13 cellular contexts compared by ENCODE assay signal in genomic region chr17:6557040-6557438, GRCh38. TPM values are rescaled to one million over a fixed set of nuclear protein-coding genes. Genes with fewer than 3 reads are reported as not detected.
DNase-seq lines count a peak whose midpoint lies in the region; FAIRE-seq and TF ChIP-seq lines count a peak whose summit lies in the region.
"Had no signal": no experiment of that assay in that cellular context is flagged by ENCODE, and none has a peak within 500 bp of the region (broad histone marks: within the 10 kb centered on the region; RNA-seq: fewer than 3 reads in every experiment).

No MANE protein-coding gene starts in this region.

- H3K4me3 Mint-ChIP-seq in HFFc6 = peak overlapping the region; percentile 68
- peak overlapping the region; percentile 62 to 83 (median 78) for H3K4me3 Mint-ChIP-seq in brain
- peak overlapping the region in 4 of 5 donors; percentile 1 to 30 (median 24) for H3K4me3 Mint-ChIP-seq in immature natural killer cell
- H3K4me3 Mint-ChIP-seq: activated CD8-positive, alpha-beta T cell treated with anti-CD3 and anti-CD28 coated beads for 36 hours had no signal

- no peak for TF ChIP-seq CTCF in HFFc6 (IDR thresholded peaks at IDR 0.05)
- TF ChIP-seq CTCF in brain (conservative IDR thresholded peaks at IDR 0.05) = no peak
- TF ChIP-seq CTCF in spleen (IDR thresholded peaks at IDR 0.05 in 8 of 11, conservative IDR thresholded peaks at IDR 0.05 in 3 of 11) = no peak

- DNase-seq in HFFc6 = no peak
- no peak for DNase-seq in immature natural killer cell
- DNase-seq in spleen = peak; percentile 54
- no peak for DNase-seq in NCI-H2107 treated with DMSO at 0.1 percent for 48 hours (lab: John Stamatoyannopoulos, UW; ENCODE audit: unreplicated experiment)
- no peak for DNase-seq in central memory CD4-positive, alpha-beta T cell
- DNase-seq in GM12891 (ENCODE audit: insufficient read length, low spot score) = no peak
- DNase-seq: activated CD8-positive, alpha-beta T cell treated with anti-CD3 and anti-CD28 coated beads for 36 hours; amniotic stem cell; DND-41; MG63; stimulated activated CD4-positive, alpha-beta T cell treated with anti-CD3 and anti-CD28 coated beads, Interleukin-2, amount 100 ng/mL, for 24 hours had no signal

- no peaks in the 10 kb centered on the region for H3K9me3 ChIP-seq in spleen
- H3K9me3 ChIP-seq: MG63 had no signal

- peaks cover 0 to 75% (median 46%) of the 10 kb centered on the region in 6 donors for H3K4me1 ChIP-seq in spleen

- H3K27me3 ChIP-seq in spleen (replicated peaks in 1 of 7) = peaks cover 0 to 52% (median 18%) of the 10 kb centered on the region in 7 donors
- H3K27me3 ChIP-seq: MG63 had no signal

- H3K27ac Mint-ChIP-seq in HFFc6 = no peak overlapping the region
- H3K27ac Mint-ChIP-seq in brain = peak overlapping the region in 2 of 5 experiments; percentile 49 to 74
- H3K27ac Mint-ChIP-seq in immature natural killer cell = no peak overlapping the region
- H3K27ac Mint-ChIP-seq: activated CD8-positive, alpha-beta T cell treated with anti-CD3 and anti-CD28 coated beads for 36 hours had no signal

- peaks cover 41% of the 10 kb centered on the region for H3K27me3 Mint-ChIP-seq in HFFc6 (ENCODE audit: insufficient read depth)
- peaks cover 45% of the 10 kb centered on the region for H3K27me3 Mint-ChIP-seq in brain
- peaks cover 12% of the 10 kb centered on the region in 3 donors for H3K27me3 Mint-ChIP-seq in immature natural killer cell (ENCODE audit: low read depth in 3 of 3)

- intact Hi-C loops in spleen (cut with DNase I; ENCODE audit: low total_unique reads) = loop anchor here (5.0 kb wide), 1 partner anchor 85 kb away; no protein-coding TSS in a partner anchor

- no peaks in the 10 kb centered on the region for H3K36me3 Mint-ChIP-seq in HFFc6 (ENCODE audit: low read depth)
- H3K36me3 Mint-ChIP-seq in brain = no peaks in the 10 kb centered on the region
- H3K36me3 Mint-ChIP-seq in immature natural killer cell = no peaks in the 10 kb centered on the region

- no peaks in the 10 kb centered on the region for H3K36me3 ChIP-seq in spleen
- H3K36me3 ChIP-seq: MG63 had no signal

- no peak for TF ChIP-seq POLR2A in spleen (IDR thresholded peaks at IDR 0.05)
- TF ChIP-seq POLR2A in GM12891 (IDR thresholded peaks at IDR 0.05; ENCODE audit: low read depth, low read length) = no peak

- H3K27ac ChIP-seq in spleen = peak overlapping the region; percentile 72 to 89 (median 84)

- H3K4me1 Mint-ChIP-seq in HFFc6 (ENCODE audit: low read depth) (peaks cover 9% of the 10 kb centered on the region), brain (peaks cover 40% of the 10 kb centered on the region), immature natural killer cell (peaks cover 7 to 8% of the 10 kb centered on the region in 2 donors)

- WGBS in spleen, 5 donors = 44 to 53% (median 49%) methylated on average over 9 of the region's 9 CpGs

- no peak for FAIRE-seq in GM12891 (lab: Jason Lieb, UNC)
- FAIRE-seq: GM18507 had no signal

- H3K9me3 Mint-ChIP-seq in HFFc6 (no peaks in the 10 kb centered on the region), brain (no peaks in the 10 kb centered on the region), immature natural killer cell (no peaks in the 10 kb centered on the region)
- H3K9me3 Mint-ChIP-seq: activated CD8-positive, alpha-beta T cell treated with anti-CD3 and anti-CD28 coated beads for 36 hours had no signal

- H3K4me3 ChIP-seq in spleen = peak overlapping the region in 7 of 8 donors; percentile 20 to 82 (median 33)
- H3K4me3 ChIP-seq: MG63 had no signal

TF ChIP-seq in GM12891, 5 proteins besides CTCF, POLR2A, EP300 and RAD21:
- no peak for TF ChIP-seq TAF1 (IDR thresholded peaks at IDR 0.05; ENCODE audit: low read depth, low read length)

RNA-seq across cellular contexts. Expression of gene PITPNM3, which starts 0.7 kb away (rescaled TPM):
- total RNA-seq in HFFc6 (2021; fragmentation: NEBNext Ultra II Directional; extraction: Animal tissue kit (Norgen Biotek cat#: 25700)) = 1 to 10 TPM in 4 of 6 experiments, under 1 TPM in 2; 0.94 to 1.1 (median 1.0) TPM
- 6.5 TPM for polyA plus RNA-seq in brain (ENCODE audit: insufficient read depth, low read depth, low replicate concordance)
- polyA plus RNA-seq in immature natural killer cell = under 1 TPM in 1 of 3 donors, not detected in 2; 0.02 TPM
- 100 to 1,000 TPM in 6 of 7 donors, 10 to 100 TPM in 1; 51.9 to 215 (median 140) TPM for total RNA-seq in spleen
- 10 to 100 TPM in 1 of 3 donors, 1 to 10 TPM in 2; 5.4 to 63.3 (median 9.1) TPM for polyA plus RNA-seq in spleen
- 0.26 TPM for polyA plus RNA-seq in GM12891 (2012; ENCODE audit: low read depth, missing spikeins)

Comparison
In these comparisons a context has a peak if more than half of its experiments do, and no peak if none do; other contexts are left out.
1. H3K4me3 Mint-ChIP-seq: peak in every context shown above with its lines; median percentile 78 in brain; 68 in HFFc6; 24 in immature natural killer cell.